ENCODE assay signal across 10 cellular contexts in the genomic region with DNA sequence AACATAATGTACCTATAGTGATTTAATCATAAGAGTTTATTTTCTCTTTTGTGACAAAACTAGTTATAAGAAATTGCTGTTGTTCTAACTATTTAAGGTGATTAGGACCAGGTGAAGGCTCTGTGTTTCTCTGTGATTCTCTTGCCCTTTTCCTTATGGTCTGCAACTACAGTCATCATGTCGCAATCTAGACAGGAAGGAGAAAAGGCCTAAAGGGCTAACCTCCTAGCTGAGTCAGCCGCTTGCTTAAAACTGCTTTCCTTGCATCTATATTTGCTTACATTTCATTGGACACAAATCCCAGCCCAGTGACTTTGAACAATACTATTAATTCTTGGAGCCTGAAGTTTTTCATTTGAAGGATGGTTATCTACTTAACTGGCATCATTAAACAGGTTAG.
DNase-seq lines count a peak whose midpoint lies in the region; TF ChIP-seq lines count a peak whose summit lies in the region.
"Had no signal": no experiment of that assay in that cellular context is flagged by ENCODE, and none has a peak within 500 bp of the region (broad histone marks: within the 10 kb centered on the region; RNA-seq: fewer than 3 reads in every experiment).

No MANE protein-coding gene starts in this region.

- H3K9me3 Mint-ChIP-seq in activated CD4-positive, alpha-beta T cell treated with anti-CD3 and anti-CD28 coated beads, Interleukin-2, amount 10 ng/mL, durations not matched to agents 24 days and 14 days, result no peaks in the 10 kb centered on the region
- H3K9me3 Mint-ChIP-seq in activated naive CD4-positive, alpha-beta T cell treated with anti-CD3 and anti-CD28 coated beads, Interleukin-2, amount 10 ng/mL, durations not matched to agents 7 days and 5 days, result no peaks in the 10 kb centered on the region

- TF ChIP-seq CTCF in HL-60 (IDR thresholded peaks at IDR 0.05; ENCODE audit: insufficient read depth, low read length), result no peak

- no peaks in the 10 kb centered on the region for H3K27me3 ChIP-seq in HL-60 (ENCODE audit: insufficient read depth, poor library complexity, severe bottlenecking)
- H3K27me3 ChIP-seq: BE2C had no signal

- no peak overlapping the region for H3K4me3 Mint-ChIP-seq in activated CD4-positive, alpha-beta T cell treated with anti-CD3 and anti-CD28 coated beads, Interleukin-2, amount 10 ng/mL, durations not matched to agents 24 days and 14 days
- H3K4me3 Mint-ChIP-seq in activated naive CD4-positive, alpha-beta T cell treated with anti-CD3 and anti-CD28 coated beads, Interleukin-2, amount 10 ng/mL, durations not matched to agents 7 days and 5 days, result no peak overlapping the region

- peaks cover 33% of the 10 kb centered on the region for H3K36me3 Mint-ChIP-seq in activated CD4-positive, alpha-beta T cell treated with anti-CD3 and anti-CD28 coated beads, Interleukin-2, amount 10 ng/mL, durations not matched to agents 24 days and 14 days (ENCODE audit: low read depth)
- H3K36me3 Mint-ChIP-seq in activated naive CD4-positive, alpha-beta T cell treated with anti-CD3 and anti-CD28 coated beads, Interleukin-2, amount 10 ng/mL, durations not matched to agents 7 days and 5 days, result peaks cover 31% of the 10 kb centered on the region

- H3K27ac Mint-ChIP-seq in activated CD4-positive, alpha-beta T cell treated with anti-CD3 and anti-CD28 coated beads, Interleukin-2, amount 10 ng/mL, durations not matched to agents 24 days and 14 days, result no peak overlapping the region
- no peak overlapping the region for H3K27ac Mint-ChIP-seq in activated naive CD4-positive, alpha-beta T cell treated with anti-CD3 and anti-CD28 coated beads, Interleukin-2, amount 10 ng/mL, durations not matched to agents 7 days and 5 days

- CTCF ChIA-PET in activated naive CD4-positive, alpha-beta T cell treated with anti-CD3 and anti-CD28 coated beads, Interleukin-2, amount 10 ng/mL, durations not matched to agents 7 days and 5 days (lab: Charles Lee), result interaction anchor here (0.9 to 1.2 kb wide), 2 partner anchors 17 to 20 kb away, joined by 3 to 6 read pairs; no protein-coding TSS in a partner anchor

- intact Hi-C loops in activated CD4-positive, alpha-beta T cell treated with anti-CD3 and anti-CD28 coated beads, Interleukin-2, amount 10 ng/mL, durations not matched to agents 24 days and 14 days (cut with micrococcal nuclease), result no loop called here

- H3K4me1 Mint-ChIP-seq in activated CD4-positive, alpha-beta T cell treated with anti-CD3 and anti-CD28 coated beads, Interleukin-2, amount 10 ng/mL, durations not matched to agents 24 days and 14 days, result peaks cover 10% of the 10 kb centered on the region
- peaks cover 5% of the 10 kb centered on the region for H3K4me1 Mint-ChIP-seq in activated naive CD4-positive, alpha-beta T cell treated with anti-CD3 and anti-CD28 coated beads, Interleukin-2, amount 10 ng/mL, durations not matched to agents 7 days and 5 days

- no peak overlapping the region for H3K27ac ChIP-seq in HL-60 (replicated peaks)

- DNase-seq in A172 (ENCODE audit: low spot score) (peak; percentile 68), HL-60 (ENCODE audit: low read depth in 1 of 2, low spot score in 1 of 2) (peak; percentile 37 to 66), SW 1271 (lab: John Stamatoyannopoulos, UW) (peak; percentile 73 to 83), iris pigment epithelial cell (ENCODE audit: low read depth) (peak; percentile 97), pons (ENCODE audit: low spot score) (no peak), HT-29 (ENCODE audit: low spot score) (no peak)
- no peak for DNase-seq in activated CD4-positive, alpha-beta T cell treated with anti-CD3 and anti-CD28 coated beads, Interleukin-2, amount 10 ng/mL, durations not matched to agents 24 days and 14 days
- no peak for DNase-seq in activated naive CD4-positive, alpha-beta T cell treated with anti-CD3 and anti-CD28 coated beads, Interleukin-2, amount 10 ng/mL, durations not matched to agents 7 days and 5 days
- DNase-seq: BE2C; effector CD8-positive, alpha-beta T cell had no signal

- H3K27me3 Mint-ChIP-seq in activated CD4-positive, alpha-beta T cell treated with anti-CD3 and anti-CD28 coated beads, Interleukin-2, amount 10 ng/mL, durations not matched to agents 24 days and 14 days, result no peaks in the 10 kb centered on the region
- no peaks in the 10 kb centered on the region for H3K27me3 Mint-ChIP-seq in activated naive CD4-positive, alpha-beta T cell treated with anti-CD3 and anti-CD28 coated beads, Interleukin-2, amount 10 ng/mL, durations not matched to agents 7 days and 5 days

- H3K4me3 ChIP-seq in HL-60 (replicated peaks; ENCODE audit: insufficient read depth, low read length), result no peak overlapping the region

Comparison
In these comparisons a context has a peak if more than half of its experiments do, and no peak if none do; other contexts are left out.
1. DNase-seq: peak in A172 (single experiment), HL-60 (2 of 2), SW 1271 (2 of 2) and iris pigment epithelial cell (single experiment); none in pons (single experiment), activated CD4-positive, alpha-beta T cell treated with anti-CD3 and anti-CD28 coated beads, Interleukin-2, amount 10 ng/mL, durations not matched to agents 24 days and 14 days (single experiment), activated naive CD4-positive, alpha-beta T cell treated with anti-CD3 and anti-CD28 coated beads, Interleukin-2, amount 10 ng/mL, durations not matched to agents 7 days and 5 days (single experiment) and HT-29 (single experiment).